9 cellular contexts compared by ENCODE assay signal in genomic region chr5:65100846-65101678, GRCh38.
DNase-seq lines count a peak whose midpoint lies in the region; ATAC-seq and TF ChIP-seq lines count a peak whose summit lies in the region.
"Had no signal": no experiment of that assay in that cellular context is flagged by ENCODE, and none has a peak within 500 bp of the region (broad histone marks: within the 10 kb centered on the region; RNA-seq: fewer than 3 reads in every experiment).

No MANE protein-coding gene starts in this region.

- in situ Hi-C loops in gastrocnemius medialis (cut with MboI; ENCODE audit: low sequenced_read_pairs in 4 of 4) = loop anchor here in 1 of 4 donors (25.0 kb wide), 1 partner anchor 386 kb away; the partner anchor contains the start of gene ADAMTS6

- intact Hi-C loops in heart right ventricle (cut with DNase I) (loop anchor here (1.0 to 10.0 kb wide), 13 partner anchors 39 to 386 kb away; partner anchors contain the start of gene ADAMTS6 (in 4 of the 10)), gastrocnemius medialis (cut with DNase I; ENCODE audit: low total_unique reads) (loop anchor here (10.0 kb wide), 1 partner anchor 136 kb away; no protein-coding TSS in a partner anchor)

- DNase-seq in C1 segment of cervical spinal cord (lab: John Stamatoyannopoulos, UW) (peak in 8 of 14 donors; percentile 2 to 19 (median 8)), NCI-H226 (peak; percentile 74), heart right ventricle (peak; percentile 45 to 59), gastrocnemius medialis (peak; percentile 15 to 26)
- peak; percentile 18 for DNase-seq in activated naive CD4-positive, alpha-beta T cell treated with anti-CD3 and anti-CD28 coated beads, Interleukin-2, amount 50 U/mL, for 16 hours

- no peak for TF ChIP-seq POLR2A in gastrocnemius medialis (IDR thresholded peaks at IDR 0.05)

- H3K4me1 ChIP-seq in heart right ventricle = peaks cover 0 to 21% (median 15%) of the 10 kb centered on the region in 9 donors
- no peaks in the 10 kb centered on the region for H3K4me1 ChIP-seq in gastrocnemius medialis

- no peak overlapping the region for H3K4me3 ChIP-seq in heart right ventricle
- no peak overlapping the region for H3K4me3 ChIP-seq in gastrocnemius medialis
- H3K4me3 ChIP-seq: skin epidermis had no signal

- WGBS in heart right ventricle, 2 donors = 52 to 54% methylated on average over 9 of the region's 9 CpGs

- H3K27ac ChIP-seq in heart right ventricle (peak overlapping the region in 5 of 10 donors; percentile 4 to 94 (median 27)), gastrocnemius medialis (no peak overlapping the region)

- peak; percentile 36 to 79 (median 65) for TF ChIP-seq CTCF in heart right ventricle (IDR thresholded peaks at IDR 0.05)
- peak in 4 of 5 experiments; percentile 13 to 42 (median 38) for TF ChIP-seq CTCF in gastrocnemius medialis (IDR thresholded peaks at IDR 0.05 in 4 of 5, conservative IDR thresholded peaks at IDR 0.05 in 1 of 5)

- H3K36me3 ChIP-seq in heart right ventricle = no peaks in the 10 kb centered on the region
- no peaks in the 10 kb centered on the region for H3K36me3 ChIP-seq in gastrocnemius medialis

- ATAC-seq in GM18907 (IDR thresholded peaks at IDR 0.05; ENCODE audit: unreplicated experiment) (peak; percentile 28), heart right ventricle (peak; percentile 40 to 79 (median 63)), gastrocnemius medialis (peak; percentile 31 to 60), GM19324 (IDR thresholded peaks at IDR 0.05; ENCODE audit: low FRiP score, unreplicated experiment) (no peak), GM19397 (IDR thresholded peaks at IDR 0.05; ENCODE audit: unreplicated experiment) (no peak)

- H3K9me3 ChIP-seq in heart right ventricle (no peaks in the 10 kb centered on the region), gastrocnemius medialis (no peaks in the 10 kb centered on the region)

- H3K27me3 ChIP-seq in heart right ventricle = no peaks in the 10 kb centered on the region
- H3K27me3 ChIP-seq in gastrocnemius medialis = no peaks in the 10 kb centered on the region

Comparison
In these comparisons a context has a peak if more than half of its experiments do, and no peak if none do; other contexts are left out.
1. DNase-seq: peak in every context shown above with its lines; median percentile 74 in NCI-H226; 52 in heart right ventricle; 20 in gastrocnemius medialis; 18 in activated naive CD4-positive, alpha-beta T cell treated with anti-CD3 and anti-CD28 coated beads, Interleukin-2, amount 50 U/mL, for 16 hours; 8 in C1 segment of cervical spinal cord.
2. ATAC-seq: peak in GM18907 (single experiment), heart right ventricle (8 of 8) and gastrocnemius medialis (2 of 2); none in GM19324 (single experiment) and GM19397 (single experiment).